Comparison of ENCODE assay signal across 8 cellular contexts in genomic region chr17:1647802-1648581, GRCh38. TPM values are rescaled to one million over a fixed set of nuclear protein-coding genes. Genes with fewer than 3 reads are reported as not detected.
A peak's percentile ranks its signal among the peaks of the same experiment; 100 is the strongest.
DNase-seq lines count a peak whose midpoint lies in the region; ATAC-seq and TF ChIP-seq lines count a peak whose summit lies in the region.

No MANE protein-coding gene starts in this region.

- in situ Hi-C loops in ACHN (cut with HindIII; ENCODE audit: low pct_ligation_motif_present, low pct_unique_long_range_greater_than_20kb, low sequenced_read_pairs): no loop called here

- H3K9me3 Mint-ChIP-seq in endothelial cell (ENCODE audit: unreplicated experiment): no peaks in the 10 kb centered on the region
- peaks cover 0 to 2% (median 0%) of the 10 kb centered on the region in 9 donors for H3K9me3 Mint-ChIP-seq in naive thymus-derived CD8-positive, alpha-beta T cell

- POLR2A ChIA-PET in PC-3 (lab: Charles Lee; ENCODE audit: unreplicated experiment): interaction anchor here (0.5 to 2.6 kb wide), 5 partner anchors 69 to 754 kb away, joined by 5 to 18 read pairs (median 10); no protein-coding TSS in a partner anchor
- POLR2A ChIA-PET in naive thymus-derived CD8-positive, alpha-beta T cell (lab: Charles Lee): interaction anchor here (0.8 to 4.1 kb wide), 14 partner anchors 9 to 286 kb away, joined by 3 to 45 read pairs (median 4); partner anchors contain the start of genes INPP5K, PITPNA, PRPF8 and SLC43A2

- peak overlapping the region; percentile 93 for H2AFZ ChIP-seq in PC-3 (ENCODE audit: low read length)

- DNase-seq in NCI-H146 (lab: John Stamatoyannopoulos, UW) (peak; percentile 51), NCI-H146 treated with DMSO at 0.1 percent for 48 hours (lab: John Stamatoyannopoulos, UW; ENCODE audit: unreplicated experiment) (no peak), PC-3 (peak; percentile 37), endothelial cell (ENCODE audit: low spot score) (peak; percentile 46), ACHN (no peak)
- DNase-seq in naive thymus-derived CD8-positive, alpha-beta T cell: peak in 1 of 10 donors; percentile 56

- peak overlapping the region; percentile 69 for H3K4me3 Mint-ChIP-seq in endothelial cell (ENCODE audit: unreplicated experiment)
- H3K4me3 Mint-ChIP-seq in naive thymus-derived CD8-positive, alpha-beta T cell: peak overlapping the region; percentile 15 to 79 (median 62)

- H3F3A ChIP-seq in PC-3 (ENCODE audit: low read length, unreplicated experiment): no peaks in the 10 kb centered on the region

- BruUV-seq in PC-3 (replicated peaks; lab: Mats Ljungman, UMichigan): TSS peak; percentile 16

- H3K36me3 ChIP-seq in PC-3 (ENCODE audit: low read depth, low read length): peaks cover 7% of the 10 kb centered on the region; the same call in 1 of the 2 replicates

- peaks cover 16% of the 10 kb centered on the region for H3K27me3 Mint-ChIP-seq in endothelial cell (ENCODE audit: unreplicated experiment)
- H3K27me3 Mint-ChIP-seq in naive thymus-derived CD8-positive, alpha-beta T cell: no peaks in the 10 kb centered on the region

- intact Hi-C loops in PC-3 (cut with micrococcal nuclease): loop anchor here (2.0 kb wide), 2 partner anchors 69 to 181 kb away; partner anchors contain the start of gene SMYD4

- peak overlapping the region; percentile 76 for H3K4me3 ChIP-seq in PC-3 (ENCODE audit: low read length)

- no peaks in the 10 kb centered on the region for H3K9me3 ChIP-seq in PC-3 (ENCODE audit: low read length)

- no peak overlapping the region for H3K27ac Mint-ChIP-seq in endothelial cell (ENCODE audit: unreplicated experiment)
- H3K27ac Mint-ChIP-seq in naive thymus-derived CD8-positive, alpha-beta T cell: peak overlapping the region in 2 of 10 donors; percentile 29 to 65

- no peaks in the 10 kb centered on the region for H3K79me2 ChIP-seq in PC-3 (ENCODE audit: low read length)

- CTCF ChIA-PET in PC-3 (lab: Charles Lee): interaction anchor here (1.1 to 2.6 kb wide), 4 partner anchors 18 to 74 kb away, joined by 4 to 24 read pairs (median 12); no protein-coding TSS in a partner anchor

- no peak overlapping the region for H3K27ac ChIP-seq in PC-3 (ENCODE audit: low read length)

- H4K20me1 ChIP-seq in PC-3 (ENCODE audit: low read length): no peaks in the 10 kb centered on the region

- H3K9ac ChIP-seq in PC-3 (ENCODE audit: low read length): peak overlapping the region; percentile 61

- no peaks in the 10 kb centered on the region for H3K27me3 ChIP-seq in PC-3 (ENCODE audit: low read length)

- no peaks in the 10 kb centered on the region for H3K9me2 ChIP-seq in PC-3 (replicated peaks; ENCODE audit: low read length)

- peaks cover 34% of the 10 kb centered on the region for H3K4me1 Mint-ChIP-seq in endothelial cell (ENCODE audit: unreplicated experiment)
- H3K4me1 Mint-ChIP-seq in naive thymus-derived CD8-positive, alpha-beta T cell: peaks cover 5 to 34% (median 24%) of the 10 kb centered on the region in 4 donors

- TF ChIP-seq CTCF in PC-3 (conservative IDR thresholded peaks at IDR 0.05; ENCODE audit: low read depth, low read length) (no peak), endothelial cell (IDR thresholded peaks at IDR 0.05; ENCODE audit: unreplicated experiment) (no peak)

- peaks cover 17% of the 10 kb centered on the region for H3K36me3 Mint-ChIP-seq in endothelial cell (ENCODE audit: low read depth, unreplicated experiment)
- H3K36me3 Mint-ChIP-seq in naive thymus-derived CD8-positive, alpha-beta T cell: peaks cover 0 to 24% (median 4%) of the 10 kb centered on the region in 3 donors

- peak overlapping the region; percentile 93 for H3K4me2 ChIP-seq in PC-3 (ENCODE audit: low read length)

- ATAC-seq in PC-3 (peak; percentile 4; the same call in 1 of the 2 replicates), HG02623 (IDR thresholded peaks at IDR 0.05; ENCODE audit: unreplicated experiment) (no peak), HG03159 (IDR thresholded peaks at IDR 0.05; ENCODE audit: unreplicated experiment) (no peak)
- no peak for ATAC-seq in naive thymus-derived CD8-positive, alpha-beta T cell

- H3K4me1 ChIP-seq in PC-3 (ENCODE audit: insufficient read depth, low read length): peaks cover 24% of the 10 kb centered on the region

RNA-seq across cellular contexts. Expression of gene RILP, which starts 1.7 kb away (rescaled TPM):
- total RNA-seq in PC-3 (2014; rRNA removed) (27.6 and 27.8 TPM in 2 replicates), endothelial cell (ENCODE audit: unreplicated experiment) (14.2 TPM)
- total RNA-seq in naive thymus-derived CD8-positive, alpha-beta T cell: 1 to 10 TPM; 1.4 to 1.7 TPM
- polyA plus RNA-seq in naive thymus-derived CD8-positive, alpha-beta T cell: 1 to 10 TPM; 3.4 to 4.0 (median 3.4) TPM

RNA-seq across cellular contexts. Expression of gene SCARF1, which starts 2.5 kb away (rescaled TPM):
- total RNA-seq in PC-3 (2014; rRNA removed) (0.73 and 0.81 TPM in 2 replicates), endothelial cell (ENCODE audit: unreplicated experiment) (289 TPM)
- 1 to 10 TPM in 1 of 2 experiments, under 1 TPM in 1; 0.63 to 1.3 TPM for total RNA-seq in naive thymus-derived CD8-positive, alpha-beta T cell
- polyA plus RNA-seq in naive thymus-derived CD8-positive, alpha-beta T cell: under 1 TPM in 1 of 3 donors, not detected in 2; 0.25 TPM

RNA-seq across cellular contexts. Expression of gene SLC43A2, which starts 19.4 kb away (rescaled TPM):
- total RNA-seq in PC-3 (2014; rRNA removed) (6.2 and 17.1 TPM in 2 replicates), endothelial cell (ENCODE audit: unreplicated experiment) (71.4 TPM)
- total RNA-seq in naive thymus-derived CD8-positive, alpha-beta T cell: 10 to 100 TPM; 20.7 to 20.8 TPM
- 1 to 10 TPM; 1.2 to 2.0 (median 1.5) TPM for polyA plus RNA-seq in naive thymus-derived CD8-positive, alpha-beta T cell

RNA-seq across cellular contexts. Expression of gene PRPF8, which starts 36.7 kb away (rescaled TPM):
- total RNA-seq in PC-3 (2014; rRNA removed): 103 and 126 TPM in 2 replicates
- total RNA-seq in endothelial cell (ENCODE audit: unreplicated experiment): 295 TPM
- total RNA-seq in naive thymus-derived CD8-positive, alpha-beta T cell: 100 to 1,000 TPM; 523 to 532 TPM
- 100 to 1,000 TPM; 133 to 227 (median 176) TPM for polyA plus RNA-seq in naive thymus-derived CD8-positive, alpha-beta T cell

Comparison
In these comparisons a context has a peak if more than half of its experiments do, and no peak if none do; other contexts are left out.
1. DNase-seq: peak in NCI-H146 (single experiment), PC-3 (single experiment) and endothelial cell (single experiment); none in NCI-H146 treated with DMSO at 0.1 percent for 48 hours (single experiment) and ACHN (single experiment).
2. RNA of gene SCARF1, which starts 2.5 kb away (total RNA-seq): 289 TPM in endothelial cell (single experiment); 0.63 to 1.3 TPM in naive thymus-derived CD8-positive, alpha-beta T cell and 0.73 to 0.81 TPM in PC-3; every median in the first group is over 100 times any median in the second.